In genomic region chr9:125637264-125637663, GRCh38 we compare ENCODE assay signal across 19 cellular contexts.
"Had no signal": no experiment of that assay in that cellular context is flagged by ENCODE, and none has a peak within 500 bp of the region (broad histone marks: within the 10 kb centered on the region; RNA-seq: fewer than 3 reads in every experiment).

No MANE protein-coding gene starts in this region.

- H3K9ac ChIP-seq: neural progenitor cell had no signal

- H3K4me3 Mint-ChIP-seq: dendritic cell treated with granulocyte-macrophage colony-stimulating factor and Interleukin-4, amounts not matched to agents 40 ng/mL and 50 ng/mL, for 4 days; effector memory CD8-positive, alpha-beta T cell; naive thymus-derived CD8-positive, alpha-beta T cell; neural progenitor cell; type B pancreatic cell had no signal

- DNase-seq: effector memory CD8-positive, alpha-beta T cell; esophagus squamous epithelium; foreskin fibroblast; glutamatergic neuron; left colon; naive thymus-derived CD8-positive, alpha-beta T cell; nucleus accumbens; ovary; right cardiac atrium; stimulated activated CD4-positive, alpha-beta T cell treated with anti-CD3 and anti-CD28 coated beads, Interleukin-2, amount 100 ng/mL, for 48 hours; stimulated activated naive CD8-positive, alpha-beta T cell treated with anti-CD3 and anti-CD28 coated beads, Interleukin-15, Interleukin-2, amounts not matched to agents 100 U/mL and 50 U/mL, for 24 hours; thyroid gland had no signal

- H3K4me3 ChIP-seq: esophagus squamous epithelium, gastroesophageal sphincter, neural progenitor cell, ovary, smooth muscle cell, suprapubic skin, thyroid gland had no signal

- H3K27ac ChIP-seq: epithelial cell of prostate, esophagus squamous epithelium, gastroesophageal sphincter, neural progenitor cell, ovary, suprapubic skin, thyroid gland had no signal

- H3K4me2 ChIP-seq: neural progenitor cell, smooth muscle cell had no signal

- H3K27me3 ChIP-seq: esophagus squamous epithelium, gastroesophageal sphincter, neural progenitor cell, ovary, suprapubic skin, thyroid gland had no signal

- H3K9me3 Mint-ChIP-seq: dendritic cell treated with granulocyte-macrophage colony-stimulating factor and Interleukin-4, amounts not matched to agents 40 ng/mL and 50 ng/mL, for 4 days; effector memory CD8-positive, alpha-beta T cell; naive thymus-derived CD8-positive, alpha-beta T cell; neural progenitor cell; type B pancreatic cell had no signal

- H3K36me3 ChIP-seq: esophagus squamous epithelium, gastroesophageal sphincter, neural progenitor cell, ovary, suprapubic skin, thyroid gland had no signal

- H3K27ac Mint-ChIP-seq: dendritic cell treated with granulocyte-macrophage colony-stimulating factor and Interleukin-4, amounts not matched to agents 40 ng/mL and 50 ng/mL, for 4 days; neural progenitor cell; type B pancreatic cell had no signal

- H3K27me3 Mint-ChIP-seq: dendritic cell treated with granulocyte-macrophage colony-stimulating factor and Interleukin-4, amounts not matched to agents 40 ng/mL and 50 ng/mL, for 4 days; effector memory CD8-positive, alpha-beta T cell; naive thymus-derived CD8-positive, alpha-beta T cell; type B pancreatic cell had no signal

- H2AFZ ChIP-seq: neural progenitor cell had no signal

- ATAC-seq: effector memory CD8-positive, alpha-beta T cell; gastroesophageal sphincter; left colon; naive thymus-derived CD8-positive, alpha-beta T cell; right cardiac atrium; stimulated activated naive CD8-positive, alpha-beta T cell treated with anti-CD3 and anti-CD28 coated beads, Interleukin-15, Interleukin-2, amounts not matched to agents 100 U/mL and 50 U/mL, for 24 hours had no signal

- H3K36me3 Mint-ChIP-seq: naive thymus-derived CD8-positive, alpha-beta T cell; neural progenitor cell; type B pancreatic cell had no signal

- H3K9me3 ChIP-seq: esophagus squamous epithelium, gastroesophageal sphincter, ovary, suprapubic skin, thyroid gland had no signal
